Comparison of ENCODE assay signal across 1 cellular context in the genomic region with DNA sequence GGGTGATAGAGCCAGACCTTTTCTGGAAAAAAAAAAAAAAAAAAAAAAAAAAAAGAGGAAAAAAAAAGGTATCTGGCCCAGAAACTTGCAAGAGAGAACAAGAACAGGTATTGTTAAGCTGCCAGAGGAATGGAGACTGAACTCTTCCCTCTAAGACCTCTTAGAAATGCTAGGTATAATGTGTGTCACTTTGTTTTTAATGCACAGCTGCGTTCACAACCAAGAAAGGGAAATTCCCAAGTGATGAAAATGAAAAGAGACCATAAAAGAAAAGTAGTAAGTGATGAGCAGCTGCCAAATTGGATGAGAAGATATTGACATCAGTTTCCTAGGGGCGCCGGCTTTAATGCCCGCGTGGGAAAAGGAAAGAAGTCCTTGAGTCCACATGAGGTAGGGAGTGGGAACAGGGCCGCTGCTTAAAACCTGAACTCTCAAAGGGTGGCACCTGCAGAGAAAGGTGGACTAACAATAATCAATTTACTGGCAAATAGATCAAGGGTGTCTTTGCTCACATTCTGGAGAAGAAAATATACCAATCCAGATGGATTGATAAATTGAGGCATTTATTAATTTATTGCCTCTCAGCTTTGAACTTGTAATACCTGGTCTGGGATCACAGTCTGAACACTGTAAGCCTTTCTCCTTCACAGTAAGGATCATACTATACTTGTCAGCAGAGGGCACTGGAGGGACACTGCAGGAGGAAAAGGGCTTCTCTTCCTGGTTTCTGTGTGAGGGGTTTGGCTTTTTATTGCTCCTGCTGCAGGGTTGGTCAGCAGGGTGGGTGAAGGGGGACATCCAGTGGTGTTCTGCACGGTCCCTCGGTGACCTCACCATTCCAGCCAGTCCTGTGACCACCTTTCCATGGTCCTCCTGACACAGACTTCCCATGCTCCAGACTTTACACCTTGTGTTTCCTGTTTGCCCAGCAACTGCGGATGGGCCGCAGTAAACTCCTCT.
TF ChIP-seq lines count a peak whose summit lies in the region.

No MANE protein-coding gene starts in this region.

TF ChIP-seq in HCT116, 20 proteins besides CTCF, POLR2A, EP300 and RAD21 (continued from another document):
- TF ChIP-seq, protein P1, sequence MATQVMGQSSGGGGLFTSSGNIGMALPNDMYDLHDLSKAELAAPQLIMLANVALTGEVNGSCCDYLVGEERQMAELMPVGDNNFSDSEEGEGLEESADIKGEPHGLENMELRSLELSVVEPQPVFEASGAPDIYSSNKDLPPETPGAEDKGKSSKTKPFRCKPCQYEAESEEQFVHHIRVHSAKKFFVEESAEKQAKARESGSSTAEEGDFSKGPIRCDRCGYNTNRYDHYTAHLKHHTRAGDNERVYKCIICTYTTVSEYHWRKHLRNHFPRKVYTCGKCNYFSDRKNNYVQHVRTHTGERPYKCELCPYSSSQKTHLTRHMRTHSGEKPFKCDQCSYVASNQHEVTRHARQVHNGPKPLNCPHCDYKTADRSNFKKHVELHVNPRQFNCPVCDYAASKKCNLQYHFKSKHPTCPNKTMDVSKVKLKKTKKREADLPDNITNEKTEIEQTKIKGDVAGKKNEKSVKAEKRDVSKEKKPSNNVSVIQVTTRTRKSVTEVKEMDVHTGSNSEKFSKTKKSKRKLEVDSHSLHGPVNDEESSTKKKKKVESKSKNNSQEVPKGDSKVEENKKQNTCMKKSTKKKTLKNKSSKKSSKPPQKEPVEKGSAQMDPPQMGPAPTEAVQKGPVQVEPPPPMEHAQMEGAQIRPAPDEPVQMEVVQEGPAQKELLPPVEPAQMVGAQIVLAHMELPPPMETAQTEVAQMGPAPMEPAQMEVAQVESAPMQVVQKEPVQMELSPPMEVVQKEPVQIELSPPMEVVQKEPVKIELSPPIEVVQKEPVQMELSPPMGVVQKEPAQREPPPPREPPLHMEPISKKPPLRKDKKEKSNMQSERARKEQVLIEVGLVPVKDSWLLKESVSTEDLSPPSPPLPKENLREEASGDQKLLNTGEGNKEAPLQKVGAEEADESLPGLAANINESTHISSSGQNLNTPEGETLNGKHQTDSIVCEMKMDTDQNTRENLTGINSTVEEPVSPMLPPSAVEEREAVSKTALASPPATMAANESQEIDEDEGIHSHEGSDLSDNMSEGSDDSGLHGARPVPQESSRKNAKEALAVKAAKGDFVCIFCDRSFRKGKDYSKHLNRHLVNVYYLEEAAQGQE (IDR thresholded peaks at IDR 0.05; ENCODE audit: low read depth): no peak
- TF ChIP-seq CBX3 (IDR thresholded peaks at IDR 0.05; ENCODE audit: low read depth): peak; percentile 41; the same call in 1 of the 2 replicates
- no peak for TF ChIP-seq EZH2 (IDR thresholded peaks at IDR 0.05)
- TF ChIP-seq EZH2phosphoT487 (IDR thresholded peaks at IDR 0.05; ENCODE audit: borderline replicate concordance): no peak
- no peak for TF ChIP-seq ZNF274 (IDR thresholded peaks at IDR 0.05; ENCODE audit: low read depth, low read length)
- peak; percentile 38; the same call in 1 of the 2 replicates for TF ChIP-seq ELF1 (IDR thresholded peaks at IDR 0.05; ENCODE audit: borderline replicate concordance, low read depth)
